Comparison of ENCODE assay signal across 19 cellular contexts in the genomic region with DNA sequence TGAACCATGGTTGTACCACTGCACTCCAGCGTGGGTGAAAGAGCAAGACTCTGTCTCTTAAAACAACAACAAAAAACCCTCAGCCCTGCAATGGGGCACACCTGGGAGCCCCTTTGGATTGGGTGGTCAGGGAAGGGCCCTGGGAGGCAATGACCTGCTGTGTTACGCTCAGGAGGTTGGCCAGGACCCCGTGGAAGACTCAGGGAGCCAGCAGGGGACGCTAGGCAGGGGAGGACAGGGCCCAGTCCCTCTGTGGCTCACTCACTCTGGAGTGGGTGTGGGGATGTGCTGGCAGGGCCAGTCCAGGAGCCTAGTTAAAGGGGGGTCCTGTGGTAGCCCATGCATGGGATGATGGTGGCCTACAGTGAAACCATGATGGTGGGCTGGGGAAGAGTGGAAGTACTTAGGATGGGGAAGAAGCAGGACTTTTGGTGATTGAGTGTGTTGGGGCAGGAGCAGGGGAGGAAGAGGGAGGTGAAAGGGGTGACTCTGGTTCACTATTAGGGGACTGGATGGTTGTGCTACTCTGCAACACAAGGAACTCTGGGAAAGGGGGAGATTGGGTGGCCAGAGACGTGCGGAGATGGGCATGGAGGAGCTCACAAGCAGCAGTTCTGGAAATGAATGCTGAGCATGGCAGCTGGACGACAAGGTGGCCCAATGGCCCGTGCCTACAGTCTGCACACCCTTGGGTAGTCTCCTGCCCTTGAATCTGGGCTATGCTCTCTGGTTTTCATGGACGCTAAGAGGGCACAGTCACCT. TPM values are rescaled to one million over a fixed set of nuclear protein-coding genes. Genes with fewer than 3 reads are reported as not detected.
DNase-seq lines count a peak whose midpoint lies in the region; ATAC-seq and TF ChIP-seq lines count a peak whose summit lies in the region.
"Had no signal": no experiment of that assay in that cellular context is flagged by ENCODE, and none has a peak within 500 bp of the region (broad histone marks: within the 10 kb centered on the region; RNA-seq: fewer than 3 reads in every experiment).

No MANE protein-coding gene starts in this region.

- no peak overlapping the region for H3K4me2 ChIP-seq in MM.1S (ENCODE audit: low read depth, low read length)
- H3K4me2 ChIP-seq: BLaER1 treated with 17β-estradiol and CSF1 and Interleukin-3, amounts not matched to agents 10 nM and 100 nM had no signal

- H3K36me3 ChIP-seq in MM.1S (replicated peaks; ENCODE audit: insufficient read depth, low read length) = no peaks in the 10 kb centered on the region
- H3K36me3 ChIP-seq: BLaER1 treated with 17β-estradiol and CSF1 and Interleukin-3, amounts not matched to agents 10 nM and 100 nM; HAP-1 had no signal

- ATAC-seq in natural killer cell treated with Interleukin-12 subunit alpha and Interleukin-12 subunit beta and Interleukin-15 and Interleukin-18, amount 100 ng/mL, for 72 hours = peak; percentile 12 to 32
- ATAC-seq in natural killer cell = no peak
- no peak for ATAC-seq in HG03108 (IDR thresholded peaks at IDR 0.05; ENCODE audit: unreplicated experiment)
- ATAC-seq: CD8-positive, alpha-beta T cell; GM12878 had no signal

- H3K79me2 ChIP-seq in MM.1S (ENCODE audit: low read length) = no peaks in the 10 kb centered on the region

- no peak overlapping the region for H3K27ac Mint-ChIP-seq in natural killer cell treated with Interleukin-12 subunit alpha and Interleukin-12 subunit beta and Interleukin-15 and Interleukin-18, amount 100 ng/mL, for 72 hours
- no peak overlapping the region for H3K27ac Mint-ChIP-seq in natural killer cell
- peak overlapping the region; percentile 27 for H3K27ac Mint-ChIP-seq in endothelial cell (ENCODE audit: unreplicated experiment)
- no peak overlapping the region for H3K27ac Mint-ChIP-seq in osteocyte (ENCODE audit: unreplicated experiment)
- H3K27ac Mint-ChIP-seq: B cell; CD8-positive, alpha-beta T cell had no signal

- TF ChIP-seq CTCF in natural killer cell (IDR thresholded peaks at IDR 0.05) (no peak), MM.1S (IDR thresholded peaks at IDR 0.05; ENCODE audit: low read length) (no peak), endothelial cell (IDR thresholded peaks at IDR 0.05; ENCODE audit: unreplicated experiment) (no peak), osteocyte (IDR thresholded peaks at IDR 0.05) (no peak)

- DNase-seq in natural killer cell treated with Interleukin-12 subunit alpha and Interleukin-12 subunit beta and Interleukin-15 and Interleukin-18, amount 100 ng/mL, for 72 hours (ENCODE audit: low spot score) = no peak
- no peak for DNase-seq in natural killer cell
- DNase-seq in MM.1S = no peak
- DNase-seq in endothelial cell (ENCODE audit: low spot score) = no peak
- peak; percentile 76 for DNase-seq in osteocyte (ENCODE audit: extremely low spot score, unreplicated experiment)
- no peak for DNase-seq in activated gamma-delta T cell treated with Interleukin-2 at 50 U/mL for 16 hours
- DNase-seq in erythroblast (lab: John Stamatoyannopoulos, UW) = no peak
- DNase-seq: 8988T; Calu3; CD8-positive, alpha-beta T cell; DMS53; DND-41; EL; GM23248 had no signal

- H3K4me1 Mint-ChIP-seq in natural killer cell treated with Interleukin-12 subunit alpha and Interleukin-12 subunit beta and Interleukin-15 and Interleukin-18, amount 100 ng/mL, for 72 hours (ENCODE audit: low read depth in 2 of 2) = peaks cover 3 to 5% of the 10 kb centered on the region in 2 donors
- H3K4me1 Mint-ChIP-seq in natural killer cell (peaks cover 0 to 12% of the 10 kb centered on the region in 2 donors), endothelial cell (ENCODE audit: unreplicated experiment) (peaks cover 9% of the 10 kb centered on the region), osteocyte (ENCODE audit: unreplicated experiment) (peaks cover 17% of the 10 kb centered on the region)
- H3K4me1 Mint-ChIP-seq: B cell had no signal

- no peak overlapping the region for H3K4me3 ChIP-seq in MM.1S (ENCODE audit: low read length)
- H3K4me3 ChIP-seq: BLaER1 treated with 17β-estradiol and CSF1 and Interleukin-3, amounts not matched to agents 10 nM and 100 nM; GM12878; GM23248; HAP-1 had no signal

- intact Hi-C loops in natural killer cell (cut with micrococcal nuclease) = no loop called here

- no peak overlapping the region for H3K9ac ChIP-seq in MM.1S (ENCODE audit: low read length)
- H3K9ac ChIP-seq: BLaER1 treated with 17β-estradiol and CSF1 and Interleukin-3, amounts not matched to agents 10 nM and 100 nM; GM23248 had no signal

- H4K20me1 ChIP-seq in MM.1S (ENCODE audit: insufficient read depth, low read length) = no peaks in the 10 kb centered on the region
- H4K20me1 ChIP-seq: BLaER1 treated with 17β-estradiol and CSF1 and Interleukin-3, amounts not matched to agents 10 nM and 100 nM had no signal

- no peaks in the 10 kb centered on the region for H3K9me3 Mint-ChIP-seq in natural killer cell treated with Interleukin-12 subunit alpha and Interleukin-12 subunit beta and Interleukin-15 and Interleukin-18, amount 100 ng/mL, for 72 hours
- H3K9me3 Mint-ChIP-seq in natural killer cell (no peaks in the 10 kb centered on the region), endothelial cell (ENCODE audit: unreplicated experiment) (no peaks in the 10 kb centered on the region), osteocyte (ENCODE audit: unreplicated experiment) (peaks cover 7% of the 10 kb centered on the region)
- H3K9me3 Mint-ChIP-seq: CD8-positive, alpha-beta T cell had no signal

- peak overlapping the region; percentile 36; the same call in 1 of the 2 replicates for H3K27ac ChIP-seq in MM.1S (ENCODE audit: low read length)
- H3K27ac ChIP-seq: BLaER1 treated with 17β-estradiol and CSF1 and Interleukin-3, amounts not matched to agents 10 nM and 100 nM; GM23248 had no signal

- no peaks in the 10 kb centered on the region for H3K27me3 ChIP-seq in MM.1S (replicated peaks; ENCODE audit: insufficient read depth, low read length)
- H3K27me3 ChIP-seq: BLaER1 treated with 17β-estradiol and CSF1 and Interleukin-3, amounts not matched to agents 10 nM and 100 nM had no signal

- H3K36me3 Mint-ChIP-seq in natural killer cell treated with Interleukin-12 subunit alpha and Interleukin-12 subunit beta and Interleukin-15 and Interleukin-18, amount 100 ng/mL, for 72 hours = no peaks in the 10 kb centered on the region
- H3K36me3 Mint-ChIP-seq in natural killer cell = no peaks in the 10 kb centered on the region
- peaks cover 11% of the 10 kb centered on the region for H3K36me3 Mint-ChIP-seq in endothelial cell (ENCODE audit: low read depth, unreplicated experiment)
- no peaks in the 10 kb centered on the region for H3K36me3 Mint-ChIP-seq in osteocyte (ENCODE audit: unreplicated experiment)
- H3K36me3 Mint-ChIP-seq: CD8-positive, alpha-beta T cell had no signal

- H3K9me3 ChIP-seq in MM.1S (replicated peaks; ENCODE audit: insufficient read depth, low read length) = no peaks in the 10 kb centered on the region
- H3K9me3 ChIP-seq: HAP-1 had no signal

- peaks cover 20% of the 10 kb centered on the region for H3F3A ChIP-seq in MM.1S (ENCODE audit: insufficient read depth, low read length)

- H3K4me3 Mint-ChIP-seq in natural killer cell treated with Interleukin-12 subunit alpha and Interleukin-12 subunit beta and Interleukin-15 and Interleukin-18, amount 100 ng/mL, for 72 hours = no peak overlapping the region
- H3K4me3 Mint-ChIP-seq in natural killer cell = no peak overlapping the region
- H3K4me3 Mint-ChIP-seq in endothelial cell (ENCODE audit: unreplicated experiment) = no peak overlapping the region
- no peak overlapping the region for H3K4me3 Mint-ChIP-seq in osteocyte (ENCODE audit: unreplicated experiment)
- H3K4me3 Mint-ChIP-seq: B cell; CD8-positive, alpha-beta T cell had no signal

- H2AFZ ChIP-seq in MM.1S (ENCODE audit: low read length) = no peak overlapping the region
- H2AFZ ChIP-seq: GM23248 had no signal

- H3K4me1 ChIP-seq in MM.1S (ENCODE audit: low read length) = peaks cover 54% of the 10 kb centered on the region
- H3K4me1 ChIP-seq: HAP-1 had no signal

- TF ChIP-seq POLR2A in erythroblast (IDR thresholded peaks at IDR 0.05; ENCODE audit: low read length) = no peak

- no peaks in the 10 kb centered on the region for H3K9me2 ChIP-seq in MM.1S (replicated peaks; ENCODE audit: insufficient read depth, low read length)

- H3K27me3 Mint-ChIP-seq in natural killer cell treated with Interleukin-12 subunit alpha and Interleukin-12 subunit beta and Interleukin-15 and Interleukin-18, amount 100 ng/mL, for 72 hours = peaks cover 2 to 15% of the 10 kb centered on the region in 2 donors
- H3K27me3 Mint-ChIP-seq in natural killer cell (ENCODE audit: low read depth in 2 of 2) (peaks cover 2 to 3% of the 10 kb centered on the region in 2 donors), endothelial cell (ENCODE audit: unreplicated experiment) (peaks cover 7% of the 10 kb centered on the region), osteocyte (ENCODE audit: unreplicated experiment) (no peaks in the 10 kb centered on the region)

RNA-seq across cellular contexts. Expression of a gene that starts 56.3 kb away (rescaled TPM):
- 10 to 100 TPM; 39.7 to 41.1 TPM for total RNA-seq in natural killer cell treated with Interleukin-12 subunit alpha and Interleukin-12 subunit beta and Interleukin-15 and Interleukin-18, amount 100 ng/mL, for 72 hours
- 10 to 100 TPM; 27.6 to 35.2 (median 29.0) TPM for total RNA-seq in natural killer cell
- 31.4 TPM for total RNA-seq in endothelial cell (ENCODE audit: unreplicated experiment)
- 31.6 and 39.0 TPM in 2 replicates for total RNA-seq in osteocyte

Comparison
In these comparisons a context has a peak if more than half of its experiments do, and no peak if none do; other contexts are left out.
1. ATAC-seq: peak in natural killer cell treated with Interleukin-12 subunit alpha and Interleukin-12 subunit beta and Interleukin-15 and Interleukin-18, amount 100 ng/mL, for 72 hours (2 of 2); none in natural killer cell (0 of 3) and HG03108 (single experiment).